27 cellular contexts compared by ENCODE assay signal in the genomic region with DNA sequence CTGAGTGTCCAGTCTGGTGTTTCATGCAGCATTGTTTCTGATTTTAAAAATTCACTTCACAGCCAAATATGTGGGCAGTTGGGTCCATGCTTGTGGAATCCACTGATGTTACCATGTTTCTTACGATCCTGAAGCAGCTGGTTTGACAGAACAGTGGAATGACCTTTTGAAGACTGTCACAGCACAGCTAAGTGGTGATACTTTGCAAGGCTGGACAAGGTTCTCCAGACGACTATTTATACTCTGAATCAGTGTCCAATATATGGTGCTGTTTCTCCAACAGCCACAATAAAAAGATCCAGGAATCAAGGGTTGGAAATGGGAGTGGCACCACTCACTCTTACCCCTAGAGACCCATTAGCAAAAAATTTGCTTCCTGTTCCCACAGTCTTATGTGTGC.
"Had no signal": no experiment of that assay in that cellular context is flagged by ENCODE, and none has a peak within 500 bp of the region (broad histone marks: within the 10 kb centered on the region; RNA-seq: fewer than 3 reads in every experiment).

No MANE protein-coding gene starts in this region.

- ATAC-seq: left lobe of liver; natural killer cell; sciatic nerve; stimulated activated naive B cell treated with anti-CD40 and anti-IgM and Interleukin-4, amounts not matched to agents 10 μg/mL and 1 μg/mL and 100 μg/mL, for 72 hours; stimulated activated naive CD8-positive, alpha-beta T cell treated with anti-CD3 and anti-CD28 coated beads, Interleukin-15, Interleukin-2, amounts not matched to agents 100 U/mL and 50 U/mL, for 24 hours; upper lobe of right lung had no signal

- H3K4me1 ChIP-seq: neural progenitor cell, psoas muscle, stomach, testis, thyroid gland, upper lobe of right lung had no signal

- H3K27ac ChIP-seq: heart right ventricle, hepatocyte, neural progenitor cell, neutrophil, parathyroid adenoma, psoas muscle, skin epidermis, stomach, testis, thyroid gland, upper lobe of right lung had no signal

- H3K9me3 ChIP-seq: heart right ventricle, neutrophil, psoas muscle, stomach, testis, thyroid gland, upper lobe of right lung had no signal

- H3K36me3 ChIP-seq: heart right ventricle, neural progenitor cell, neutrophil, stomach, thyroid gland, upper lobe of right lung had no signal

- H3K4me3 ChIP-seq: heart right ventricle, hepatocyte, lung, neural progenitor cell, psoas muscle, skin epidermis, stomach, testis, thyroid gland, upper lobe of right lung had no signal

- H3K27me3 ChIP-seq: heart right ventricle, hepatocyte, neural progenitor cell, neutrophil, stomach, testis, thyroid gland, upper lobe of right lung had no signal

- DNase-seq: heart right ventricle; islet precursor cell; mesendoderm; naive B cell; natural killer cell; nephron progenitor cell; occipital lobe; psoas muscle; stimulated activated CD4-positive, alpha-beta T cell treated with anti-CD3 and anti-CD28 coated beads, Interleukin-12 subunit alpha, Interleukin-12 subunit beta, amount 100 ng/mL, for 4 hours; stimulated activated CD4-positive, alpha-beta T cell treated with anti-CD3 and anti-CD28 coated beads, Interleukin-15, amount 100 ng/mL, for 24 hours; stimulated activated CD4-positive, alpha-beta T cell treated with anti-CD3 and anti-CD28 coated beads, Interleukin-2, amount 100 ng/mL, for 24 hours; stimulated activated CD4-positive, alpha-beta T cell treated with anti-CD3 and anti-CD28 coated beads, Interleukin-4, amount 100 ng/mL, for 1 hour; stimulated activated naive B cell treated with anti-CD40 and anti-IgM and Interleukin-4, amounts not matched to agents 10 μg/mL and 1 μg/mL and 100 μg/mL, for 72 hours; stimulated activated naive CD8-positive, alpha-beta T cell treated with anti-CD3 and anti-CD28 coated beads, Interleukin-15, Interleukin-2, amounts not matched to agents 100 U/mL and 50 U/mL, for 24 hours; stomach; testis; thyroid gland; trophoblast cell; upper lobe of right lung had no signal
